Comparison of ENCODE assay signal across 1 cellular context in the genomic region with DNA sequence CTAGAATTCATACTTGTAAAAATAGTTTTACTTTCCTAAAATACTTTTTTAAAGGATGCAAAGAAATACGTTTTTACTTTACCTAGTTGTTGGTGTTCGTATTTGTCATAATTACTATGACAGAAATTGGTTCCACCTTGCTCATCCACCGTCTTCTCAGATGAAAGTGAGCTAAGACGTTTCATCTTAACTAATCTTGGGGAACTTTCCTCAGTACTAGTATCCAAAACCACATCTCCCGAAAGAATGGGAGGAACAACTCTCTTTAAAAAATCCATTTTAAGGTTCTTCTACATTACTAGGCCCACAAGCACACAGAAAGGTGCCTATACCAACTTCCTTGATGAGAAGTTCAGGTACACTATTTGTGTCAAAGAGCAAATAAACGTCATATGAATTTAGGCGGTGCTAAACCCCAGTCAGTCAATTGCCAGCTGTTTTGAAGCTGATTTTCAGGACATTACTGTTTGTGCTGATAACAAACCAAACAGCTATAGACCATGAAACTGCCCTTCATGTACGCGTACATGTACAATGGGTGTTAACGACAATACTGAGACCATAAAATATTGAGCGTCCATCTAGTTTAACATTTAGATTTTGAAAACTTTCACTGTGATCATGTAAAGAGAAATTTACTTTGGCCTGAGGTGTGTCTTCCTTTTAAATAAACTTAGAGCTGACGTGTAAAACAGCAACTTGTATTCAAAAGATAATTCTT.
A peak's percentile ranks its signal among the peaks of the same experiment; 100 is the strongest.
TF ChIP-seq lines count a peak whose summit lies in the region.

No MANE protein-coding gene starts in this region.

TF ChIP-seq in K562, 482 proteins besides CTCF, POLR2A, EP300 and RAD21 (continued from another document and continues in another):
- TF ChIP-seq, protein P1, sequence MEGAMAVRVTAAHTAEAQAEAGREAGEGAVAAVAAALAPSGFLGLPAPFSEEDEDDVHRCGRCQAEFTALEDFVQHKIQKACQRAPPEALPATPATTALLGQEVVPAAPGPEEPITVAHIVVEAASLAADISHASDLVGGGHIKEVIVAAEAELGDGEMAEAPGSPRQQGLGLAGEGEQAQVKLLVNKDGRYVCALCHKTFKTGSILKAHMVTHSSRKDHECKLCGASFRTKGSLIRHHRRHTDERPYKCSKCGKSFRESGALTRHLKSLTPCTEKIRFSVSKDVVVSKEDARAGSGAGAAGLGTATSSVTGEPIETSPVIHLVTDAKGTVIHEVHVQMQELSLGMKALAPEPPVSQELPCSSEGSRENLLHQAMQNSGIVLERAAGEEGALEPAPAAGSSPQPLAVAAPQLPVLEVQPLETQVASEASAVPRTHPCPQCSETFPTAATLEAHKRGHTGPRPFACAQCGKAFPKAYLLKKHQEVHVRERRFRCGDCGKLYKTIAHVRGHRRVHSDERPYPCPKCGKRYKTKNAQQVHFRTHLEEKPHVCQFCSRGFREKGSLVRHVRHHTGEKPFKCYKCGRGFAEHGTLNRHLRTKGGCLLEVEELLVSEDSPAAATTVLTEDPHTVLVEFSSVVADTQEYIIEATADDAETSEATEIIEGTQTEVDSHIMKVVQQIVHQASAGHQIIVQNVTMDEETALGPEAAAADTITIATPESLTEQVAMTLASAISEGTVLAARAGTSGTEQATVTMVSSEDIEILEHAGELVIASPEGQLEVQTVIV (CRISPR knock-in tag; IDR thresholded peaks at IDR 0.05; ENCODE audit: borderline replicate concordance): no peak
- no peak for TF ChIP-seq MTF1 (CRISPR knock-in tag; IDR thresholded peaks at IDR 0.05; ENCODE audit: borderline replicate concordance)
- TF ChIP-seq TOE1 (IDR thresholded peaks at IDR 0.05; ENCODE audit: borderline replicate concordance): no peak
- TF ChIP-seq TOE1 (CRISPR knock-in tag; IDR thresholded peaks at IDR 0.05; ENCODE audit: borderline replicate concordance, low read depth): no peak
- no peak for TF ChIP-seq ZNF77 (CRISPR knock-in tag; IDR thresholded peaks at IDR 0.05)
- no peak for TF ChIP-seq JUNB (CRISPR knock-in tag; conservative IDR thresholded peaks at IDR 0.05)
- TF ChIP-seq, protein P2, sequence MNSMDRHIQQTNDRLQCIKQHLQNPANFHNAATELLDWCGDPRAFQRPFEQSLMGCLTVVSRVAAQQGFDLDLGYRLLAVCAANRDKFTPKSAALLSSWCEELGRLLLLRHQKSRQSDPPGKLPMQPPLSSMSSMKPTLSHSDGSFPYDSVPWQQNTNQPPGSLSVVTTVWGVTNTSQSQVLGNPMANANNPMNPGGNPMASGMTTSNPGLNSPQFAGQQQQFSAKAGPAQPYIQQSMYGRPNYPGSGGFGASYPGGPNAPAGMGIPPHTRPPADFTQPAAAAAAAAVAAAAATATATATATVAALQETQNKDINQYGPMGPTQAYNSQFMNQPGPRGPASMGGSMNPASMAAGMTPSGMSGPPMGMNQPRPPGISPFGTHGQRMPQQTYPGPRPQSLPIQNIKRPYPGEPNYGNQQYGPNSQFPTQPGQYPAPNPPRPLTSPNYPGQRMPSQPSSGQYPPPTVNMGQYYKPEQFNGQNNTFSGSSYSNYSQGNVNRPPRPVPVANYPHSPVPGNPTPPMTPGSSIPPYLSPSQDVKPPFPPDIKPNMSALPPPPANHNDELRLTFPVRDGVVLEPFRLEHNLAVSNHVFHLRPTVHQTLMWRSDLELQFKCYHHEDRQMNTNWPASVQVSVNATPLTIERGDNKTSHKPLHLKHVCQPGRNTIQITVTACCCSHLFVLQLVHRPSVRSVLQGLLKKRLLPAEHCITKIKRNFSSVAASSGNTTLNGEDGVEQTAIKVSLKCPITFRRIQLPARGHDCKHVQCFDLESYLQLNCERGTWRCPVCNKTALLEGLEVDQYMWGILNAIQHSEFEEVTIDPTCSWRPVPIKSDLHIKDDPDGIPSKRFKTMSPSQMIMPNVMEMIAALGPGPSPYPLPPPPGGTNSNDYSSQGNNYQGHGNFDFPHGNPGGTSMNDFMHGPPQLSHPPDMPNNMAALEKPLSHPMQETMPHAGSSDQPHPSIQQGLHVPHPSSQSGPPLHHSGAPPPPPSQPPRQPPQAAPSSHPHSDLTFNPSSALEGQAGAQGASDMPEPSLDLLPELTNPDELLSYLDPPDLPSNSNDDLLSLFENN (IDR thresholded peaks at IDR 0.05; ENCODE audit: low read depth in 2 of 2, low read length in 2 of 2): peak in 1 of 2 experiments; percentile 66; a peak in 2 of 4 replicates
- no peak; the same call in 1 of the 2 replicates for TF ChIP-seq JUND (IDR thresholded peaks at IDR 0.05; ENCODE audit: borderline replicate concordance, low read depth, low read length)
- TF ChIP-seq JUND (tag; IDR thresholded peaks at IDR 0.05; ENCODE audit: borderline replicate concordance, low read depth, low read length): peak; percentile 69; the same call in 2 of the 3 replicates
- TF ChIP-seq, protein P3, sequence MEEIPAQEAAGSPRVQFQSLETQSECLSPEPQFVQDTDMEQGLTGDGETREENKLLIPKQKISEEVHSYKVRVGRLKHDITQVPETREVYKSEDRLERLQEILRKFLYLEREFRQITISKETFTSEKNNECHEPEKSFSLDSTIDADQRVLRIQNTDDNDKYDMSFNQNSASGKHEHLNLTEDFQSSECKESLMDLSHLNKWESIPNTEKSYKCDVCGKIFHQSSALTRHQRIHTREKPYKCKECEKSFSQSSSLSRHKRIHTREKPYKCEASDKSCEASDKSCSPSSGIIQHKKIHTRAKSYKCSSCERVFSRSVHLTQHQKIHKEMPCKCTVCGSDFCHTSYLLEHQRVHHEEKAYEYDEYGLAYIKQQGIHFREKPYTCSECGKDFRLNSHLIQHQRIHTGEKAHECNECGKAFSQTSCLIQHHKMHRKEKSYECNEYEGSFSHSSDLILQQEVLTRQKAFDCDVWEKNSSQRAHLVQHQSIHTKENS (CRISPR knock-in tag; IDR thresholded peaks at IDR 0.05): no peak
- TF ChIP-seq, protein P4, sequence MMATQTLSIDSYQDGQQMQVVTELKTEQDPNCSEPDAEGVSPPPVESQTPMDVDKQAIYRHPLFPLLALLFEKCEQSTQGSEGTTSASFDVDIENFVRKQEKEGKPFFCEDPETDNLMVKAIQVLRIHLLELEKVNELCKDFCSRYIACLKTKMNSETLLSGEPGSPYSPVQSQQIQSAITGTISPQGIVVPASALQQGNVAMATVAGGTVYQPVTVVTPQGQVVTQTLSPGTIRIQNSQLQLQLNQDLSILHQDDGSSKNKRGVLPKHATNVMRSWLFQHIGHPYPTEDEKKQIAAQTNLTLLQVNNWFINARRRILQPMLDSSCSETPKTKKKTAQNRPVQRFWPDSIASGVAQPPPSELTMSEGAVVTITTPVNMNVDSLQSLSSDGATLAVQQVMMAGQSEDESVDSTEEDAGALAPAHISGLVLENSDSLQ (IDR thresholded peaks at IDR 0.05): peak; percentile 93
- TF ChIP-seq RBFOX2 (IDR thresholded peaks at IDR 0.05; ENCODE audit: low read depth, low read length): no peak
- TF ChIP-seq, protein P5, sequence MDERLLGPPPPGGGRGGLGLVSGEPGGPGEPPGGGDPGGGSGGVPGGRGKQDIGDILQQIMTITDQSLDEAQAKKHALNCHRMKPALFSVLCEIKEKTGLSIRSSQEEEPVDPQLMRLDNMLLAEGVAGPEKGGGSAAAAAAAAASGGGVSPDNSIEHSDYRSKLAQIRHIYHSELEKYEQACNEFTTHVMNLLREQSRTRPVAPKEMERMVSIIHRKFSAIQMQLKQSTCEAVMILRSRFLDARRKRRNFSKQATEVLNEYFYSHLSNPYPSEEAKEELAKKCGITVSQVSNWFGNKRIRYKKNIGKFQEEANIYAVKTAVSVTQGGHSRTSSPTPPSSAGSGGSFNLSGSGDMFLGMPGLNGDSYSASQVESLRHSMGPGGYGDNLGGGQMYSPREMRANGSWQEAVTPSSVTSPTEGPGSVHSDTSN (CRISPR knock-in tag; IDR thresholded peaks at IDR 0.05; ENCODE audit: low read depth): no peak
- TF ChIP-seq, protein P5 (tag; conservative IDR thresholded peaks at IDR 0.05; ENCODE audit: low read depth): peak; percentile 70
- no peak for TF ChIP-seq NONO (IDR thresholded peaks at IDR 0.05; ENCODE audit: low read depth in 2 of 2, low read length in 1 of 2)
- peak; percentile 75 for TF ChIP-seq KLF16 (IDR thresholded peaks at IDR 0.05)
- no peak for TF ChIP-seq GTF2E2 (tag; IDR thresholded peaks at IDR 0.05)
- TF ChIP-seq CHCHD3 (CRISPR knock-in tag; IDR thresholded peaks at IDR 0.05): no peak
- TF ChIP-seq, protein P6, sequence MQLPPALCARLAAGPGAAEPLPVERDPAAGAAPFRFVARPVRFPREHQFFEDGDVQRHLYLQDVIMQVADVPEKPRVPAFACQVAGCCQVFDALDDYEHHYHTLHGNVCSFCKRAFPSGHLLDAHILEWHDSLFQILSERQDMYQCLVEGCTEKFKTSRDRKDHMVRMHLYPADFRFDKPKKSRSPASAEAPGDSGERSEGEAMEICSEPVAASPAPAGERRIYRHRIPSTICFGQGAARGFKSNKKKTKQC (CRISPR knock-in tag; IDR thresholded peaks at IDR 0.05): no peak
- peak; percentile 60; the same call in 1 of the 2 replicates for TF ChIP-seq LCOR (CRISPR knock-in tag; IDR thresholded peaks at IDR 0.05)
- peak; percentile 80 for TF ChIP-seq MYBL2 (IDR thresholded peaks at IDR 0.05; ENCODE audit: low read depth)
- TF ChIP-seq MYBL2 (CRISPR knock-in tag; IDR thresholded peaks at IDR 0.05; ENCODE audit: borderline replicate concordance): no peak
- TF ChIP-seq CBX8 (IDR thresholded peaks at IDR 0.05; ENCODE audit: borderline replicate concordance, extremely low read depth, low read depth, low read length, poor library complexity, severe bottlenecking): no peak
- no peak for TF ChIP-seq PHB2 (IDR thresholded peaks at IDR 0.05; ENCODE audit: low read depth)
- no peak for TF ChIP-seq ZKSCAN8 (CRISPR knock-in tag; IDR thresholded peaks at IDR 0.05)
- no peak for TF ChIP-seq NEUROD1 (IDR thresholded peaks at IDR 0.05; ENCODE audit: borderline replicate concordance, low read depth, low read length, partially characterized antibody)
- no peak for TF ChIP-seq DMBX1 (CRISPR knock-in tag; IDR thresholded peaks at IDR 0.05; ENCODE audit: borderline replicate concordance)
- TF ChIP-seq, protein P7, sequence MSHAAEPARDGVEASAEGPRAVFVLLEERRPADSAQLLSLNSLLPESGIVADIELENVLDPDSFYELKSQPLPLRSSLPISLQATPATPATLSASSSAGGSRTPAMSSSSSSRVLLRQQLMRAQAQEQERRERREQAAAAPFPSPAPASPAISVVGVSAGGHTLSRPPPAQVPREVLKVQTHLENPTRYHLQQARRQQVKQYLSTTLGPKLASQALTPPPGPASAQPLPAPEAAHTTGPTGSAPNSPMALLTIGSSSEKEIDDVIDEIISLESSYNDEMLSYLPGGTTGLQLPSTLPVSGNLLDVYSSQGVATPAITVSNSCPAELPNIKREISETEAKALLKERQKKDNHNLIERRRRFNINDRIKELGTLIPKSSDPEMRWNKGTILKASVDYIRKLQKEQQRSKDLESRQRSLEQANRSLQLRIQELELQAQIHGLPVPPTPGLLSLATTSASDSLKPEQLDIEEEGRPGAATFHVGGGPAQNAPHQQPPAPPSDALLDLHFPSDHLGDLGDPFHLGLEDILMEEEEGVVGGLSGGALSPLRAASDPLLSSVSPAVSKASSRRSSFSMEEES (CRISPR knock-in tag; IDR thresholded peaks at IDR 0.05): no peak
- TF ChIP-seq, protein P8, sequence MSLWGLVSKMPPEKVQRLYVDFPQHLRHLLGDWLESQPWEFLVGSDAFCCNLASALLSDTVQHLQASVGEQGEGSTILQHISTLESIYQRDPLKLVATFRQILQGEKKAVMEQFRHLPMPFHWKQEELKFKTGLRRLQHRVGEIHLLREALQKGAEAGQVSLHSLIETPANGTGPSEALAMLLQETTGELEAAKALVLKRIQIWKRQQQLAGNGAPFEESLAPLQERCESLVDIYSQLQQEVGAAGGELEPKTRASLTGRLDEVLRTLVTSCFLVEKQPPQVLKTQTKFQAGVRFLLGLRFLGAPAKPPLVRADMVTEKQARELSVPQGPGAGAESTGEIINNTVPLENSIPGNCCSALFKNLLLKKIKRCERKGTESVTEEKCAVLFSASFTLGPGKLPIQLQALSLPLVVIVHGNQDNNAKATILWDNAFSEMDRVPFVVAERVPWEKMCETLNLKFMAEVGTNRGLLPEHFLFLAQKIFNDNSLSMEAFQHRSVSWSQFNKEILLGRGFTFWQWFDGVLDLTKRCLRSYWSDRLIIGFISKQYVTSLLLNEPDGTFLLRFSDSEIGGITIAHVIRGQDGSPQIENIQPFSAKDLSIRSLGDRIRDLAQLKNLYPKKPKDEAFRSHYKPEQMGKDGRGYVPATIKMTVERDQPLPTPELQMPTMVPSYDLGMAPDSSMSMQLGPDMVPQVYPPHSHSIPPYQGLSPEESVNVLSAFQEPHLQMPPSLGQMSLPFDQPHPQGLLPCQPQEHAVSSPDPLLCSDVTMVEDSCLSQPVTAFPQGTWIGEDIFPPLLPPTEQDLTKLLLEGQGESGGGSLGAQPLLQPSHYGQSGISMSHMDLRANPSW (CRISPR knock-in tag; IDR thresholded peaks at IDR 0.05): no peak
- TF ChIP-seq, protein P9, sequence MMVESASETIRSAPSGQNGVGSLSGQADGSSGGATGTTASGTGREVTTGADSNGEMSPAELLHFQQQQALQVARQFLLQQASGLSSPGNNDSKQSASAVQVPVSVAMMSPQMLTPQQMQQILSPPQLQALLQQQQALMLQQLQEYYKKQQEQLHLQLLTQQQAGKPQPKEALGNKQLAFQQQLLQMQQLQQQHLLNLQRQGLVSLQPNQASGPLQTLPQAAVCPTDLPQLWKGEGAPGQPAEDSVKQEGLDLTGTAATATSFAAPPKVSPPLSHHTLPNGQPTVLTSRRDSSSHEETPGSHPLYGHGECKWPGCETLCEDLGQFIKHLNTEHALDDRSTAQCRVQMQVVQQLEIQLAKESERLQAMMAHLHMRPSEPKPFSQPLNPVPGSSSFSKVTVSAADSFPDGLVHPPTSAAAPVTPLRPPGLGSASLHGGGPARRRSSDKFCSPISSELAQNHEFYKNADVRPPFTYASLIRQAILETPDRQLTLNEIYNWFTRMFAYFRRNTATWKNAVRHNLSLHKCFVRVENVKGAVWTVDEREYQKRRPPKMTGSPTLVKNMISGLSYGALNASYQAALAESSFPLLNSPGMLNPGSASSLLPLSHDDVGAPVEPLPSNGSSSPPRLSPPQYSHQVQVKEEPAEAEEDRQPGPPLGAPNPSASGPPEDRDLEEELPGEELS (CRISPR knock-in tag; IDR thresholded peaks at IDR 0.05; ENCODE audit: borderline replicate concordance): no peak
- no peak for TF ChIP-seq NFE2L1 (tag; IDR thresholded peaks at IDR 0.05; ENCODE audit: borderline replicate concordance, low read depth)
- no peak for TF ChIP-seq ZNF766 (CRISPR knock-in tag; conservative IDR thresholded peaks at IDR 0.05)
- no peak for TF ChIP-seq CCAR2 (IDR thresholded peaks at IDR 0.05; ENCODE audit: low read depth, low read length)
- no peak for TF ChIP-seq ESRRA (IDR thresholded peaks at IDR 0.05; ENCODE audit: borderline replicate concordance, low read depth)
